In the genomic region with DNA sequence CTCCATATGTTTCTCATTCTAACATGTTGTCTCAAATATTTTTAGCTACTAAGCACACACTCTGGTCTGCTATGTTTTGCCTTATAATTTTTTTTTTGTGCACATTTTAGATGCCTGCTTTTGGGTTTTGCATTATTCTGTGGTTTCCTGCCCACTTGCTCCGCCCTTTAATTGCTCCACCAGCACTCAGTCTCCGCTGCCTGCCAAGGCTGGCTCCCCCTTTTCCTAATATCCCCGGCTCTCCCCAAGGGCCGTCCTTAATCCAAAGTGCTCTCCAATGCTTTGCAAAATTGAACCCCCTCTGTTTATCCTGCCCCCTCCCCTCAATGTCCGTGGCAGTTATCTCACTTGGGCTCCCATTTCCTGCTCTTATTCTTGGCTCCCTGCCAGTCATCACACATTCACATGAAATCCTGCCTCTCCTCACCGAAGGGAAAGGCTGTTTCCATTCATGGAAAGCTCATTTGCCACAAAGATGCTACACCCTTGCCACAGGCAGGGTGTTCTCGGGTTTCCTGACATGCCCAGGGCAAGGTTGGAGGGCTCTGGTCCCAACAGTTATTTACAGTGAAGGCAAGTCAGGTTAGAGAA, we compare ENCODE assay signal across 1 cellular context.
TF ChIP-seq lines count a peak whose summit lies in the region.

No MANE protein-coding gene starts in this region.

TF ChIP-seq in GM23338, 12 proteins besides CTCF, POLR2A, EP300 and RAD21 (continued from another document):
- TF ChIP-seq, protein P1, sequence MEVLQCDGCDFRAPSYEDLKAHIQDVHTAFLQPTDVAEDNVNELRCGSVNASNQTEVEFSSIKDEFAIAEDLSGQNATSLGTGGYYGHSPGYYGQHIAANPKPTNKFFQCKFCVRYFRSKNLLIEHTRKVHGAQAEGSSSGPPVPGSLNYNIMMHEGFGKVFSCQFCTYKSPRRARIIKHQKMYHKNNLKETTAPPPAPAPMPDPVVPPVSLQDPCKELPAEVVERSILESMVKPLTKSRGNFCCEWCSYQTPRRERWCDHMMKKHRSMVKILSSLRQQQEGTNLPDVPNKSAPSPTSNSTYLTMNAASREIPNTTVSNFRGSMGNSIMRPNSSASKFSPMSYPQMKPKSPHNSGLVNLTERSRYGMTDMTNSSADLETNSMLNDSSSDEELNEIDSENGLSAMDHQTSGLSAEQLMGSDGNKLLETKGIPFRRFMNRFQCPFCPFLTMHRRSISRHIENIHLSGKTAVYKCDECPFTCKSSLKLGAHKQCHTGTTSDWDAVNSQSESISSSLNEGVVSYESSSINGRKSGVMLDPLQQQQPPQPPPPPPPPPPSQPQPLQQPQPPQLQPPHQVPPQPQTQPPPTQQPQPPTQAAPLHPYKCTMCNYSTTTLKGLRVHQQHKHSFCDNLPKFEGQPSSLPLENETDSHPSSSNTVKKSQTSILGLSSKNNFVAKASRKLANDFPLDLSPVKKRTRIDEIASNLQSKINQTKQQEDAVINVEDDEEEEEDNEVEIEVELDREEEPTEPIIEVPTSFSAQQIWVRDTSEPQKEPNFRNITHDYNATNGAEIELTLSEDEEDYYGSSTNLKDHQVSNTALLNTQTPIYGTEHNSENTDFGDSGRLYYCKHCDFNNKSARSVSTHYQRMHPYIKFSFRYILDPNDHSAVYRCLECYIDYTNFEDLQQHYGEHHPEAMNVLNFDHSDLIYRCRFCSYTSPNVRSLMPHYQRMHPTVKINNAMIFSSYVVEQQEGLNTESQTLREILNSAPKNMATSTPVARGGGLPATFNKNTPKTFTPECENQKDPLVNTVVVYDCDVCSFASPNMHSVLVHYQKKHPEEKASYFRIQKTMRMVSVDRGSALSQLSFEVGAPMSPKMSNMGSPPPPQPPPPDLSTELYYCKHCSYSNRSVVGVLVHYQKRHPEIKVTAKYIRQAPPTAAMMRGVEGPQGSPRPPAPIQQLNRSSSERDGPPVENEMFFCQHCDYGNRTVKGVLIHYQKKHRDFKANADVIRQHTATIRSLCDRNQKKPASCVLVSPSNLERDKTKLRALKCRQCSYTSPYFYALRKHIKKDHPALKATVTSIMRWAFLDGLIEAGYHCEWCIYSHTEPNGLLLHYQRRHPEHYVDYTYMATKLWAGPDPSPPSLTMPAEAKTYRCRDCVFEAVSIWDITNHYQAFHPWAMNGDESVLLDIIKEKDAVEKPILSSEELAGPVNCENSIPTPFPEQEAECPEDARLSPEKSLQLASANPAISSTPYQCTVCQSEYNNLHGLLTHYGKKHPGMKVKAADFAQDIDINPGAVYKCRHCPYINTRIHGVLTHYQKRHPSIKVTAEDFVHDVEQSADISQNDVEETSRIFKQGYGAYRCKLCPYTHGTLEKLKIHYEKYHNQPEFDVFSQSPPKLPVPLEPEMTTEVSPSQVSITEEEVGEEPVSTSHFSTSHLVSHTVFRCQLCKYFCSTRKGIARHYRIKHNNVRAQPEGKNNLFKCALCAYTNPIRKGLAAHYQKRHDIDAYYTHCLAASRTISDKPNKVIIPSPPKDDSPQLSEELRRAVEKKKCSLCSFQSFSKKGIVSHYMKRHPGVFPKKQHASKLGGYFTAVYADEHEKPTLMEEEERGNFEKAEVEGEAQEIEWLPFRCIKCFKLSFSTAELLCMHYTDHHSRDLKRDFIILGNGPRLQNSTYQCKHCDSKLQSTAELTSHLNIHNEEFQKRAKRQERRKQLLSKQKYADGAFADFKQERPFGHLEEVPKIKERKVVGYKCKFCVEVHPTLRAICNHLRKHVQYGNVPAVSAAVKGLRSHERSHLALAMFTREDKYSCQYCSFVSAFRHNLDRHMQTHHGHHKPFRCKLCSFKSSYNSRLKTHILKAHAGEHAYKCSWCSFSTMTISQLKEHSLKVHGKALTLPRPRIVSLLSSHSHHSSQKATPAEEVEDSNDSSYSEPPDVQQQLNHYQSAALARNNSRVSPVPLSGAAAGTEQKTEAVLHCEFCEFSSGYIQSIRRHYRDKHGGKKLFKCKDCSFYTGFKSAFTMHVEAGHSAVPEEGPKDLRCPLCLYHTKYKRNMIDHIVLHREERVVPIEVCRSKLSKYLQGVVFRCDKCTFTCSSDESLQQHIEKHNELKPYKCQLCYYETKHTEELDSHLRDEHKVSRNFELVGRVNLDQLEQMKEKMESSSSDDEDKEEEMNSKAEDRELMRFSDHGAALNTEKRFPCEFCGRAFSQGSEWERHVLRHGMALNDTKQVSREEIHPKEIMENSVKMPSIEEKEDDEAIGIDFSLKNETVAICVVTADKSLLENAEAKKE (CRISPR knock-in tag; IDR thresholded peaks at IDR 0.05), result no peak
- no peak for TF ChIP-seq JUNB (IDR thresholded peaks at IDR 0.05; ENCODE audit: unreplicated experiment)
- TF ChIP-seq STAT1 (IDR thresholded peaks at IDR 0.05; ENCODE audit: unreplicated experiment), result no peak
